Comparison of ENCODE assay signal across 10 cellular contexts in the genomic region with DNA sequence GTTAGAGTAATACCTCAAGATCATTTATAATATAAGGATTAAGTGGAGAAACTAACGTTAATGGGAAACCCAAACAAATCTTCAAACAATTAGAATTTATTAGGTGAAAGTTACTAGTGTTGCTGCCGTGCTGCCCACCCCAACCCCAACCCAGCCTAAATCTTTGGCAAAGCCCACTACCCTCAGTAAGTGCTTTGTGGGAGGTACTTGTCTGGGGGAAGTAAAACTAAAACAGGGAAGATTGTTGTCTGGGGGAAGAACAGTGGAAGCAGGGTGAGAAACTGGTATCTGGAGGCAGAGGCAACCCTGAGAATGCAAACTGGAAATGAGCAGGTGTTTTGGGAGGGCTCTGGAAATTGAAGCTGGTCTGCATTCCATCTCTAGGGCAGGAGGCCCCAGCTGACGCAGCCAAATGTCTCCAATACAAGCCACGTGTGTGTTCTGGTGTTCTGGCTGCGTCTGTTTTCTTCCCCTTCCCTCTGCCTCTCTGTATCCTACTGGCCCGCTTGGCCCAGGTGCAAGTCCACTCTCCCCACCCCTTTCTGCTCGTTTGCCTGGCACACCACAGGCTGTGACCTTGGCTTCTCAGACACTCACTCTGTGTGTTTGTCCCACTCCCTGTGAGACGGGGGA. TPM values are rescaled to one million over a fixed set of nuclear protein-coding genes. Genes with fewer than 3 reads are reported as not detected.
DNase-seq lines count a peak whose midpoint lies in the region; ATAC-seq and TF ChIP-seq lines count a peak whose summit lies in the region.
"Had no signal": no experiment of that assay in that cellular context is flagged by ENCODE, and none has a peak within 500 bp of the region (broad histone marks: within the 10 kb centered on the region; RNA-seq: fewer than 3 reads in every experiment).

No MANE protein-coding gene starts in this region.

- H3K4me1 ChIP-seq in GM23338 (ENCODE audit: insufficient read depth): peaks cover 18% of the 10 kb centered on the region
- H3K4me1 ChIP-seq in Peyer's patch: no peaks in the 10 kb centered on the region
- peaks cover 16% of the 10 kb centered on the region for H3K4me1 ChIP-seq in left ventricle myocardium inferior
- peaks cover 12 to 14% (median 12%) of the 10 kb centered on the region in 3 donors for H3K4me1 ChIP-seq in skeletal muscle tissue (ENCODE audit: control insufficient read depth in 3 of 3, insufficient read depth in 3 of 3, low read length in 3 of 3)

- H3K4me1 Mint-ChIP-seq in GM23338: peaks cover 43% of the 10 kb centered on the region
- peaks cover 6% of the 10 kb centered on the region for H3K4me1 Mint-ChIP-seq in activated CD4-positive, alpha-beta memory T cell treated with anti-CD3 and anti-CD28 coated beads for 36 hours (ENCODE audit: low read depth)

- peak overlapping the region in 2 of 3 donors; percentile 30 to 66 for H3K9ac ChIP-seq in skeletal muscle tissue (ENCODE audit: low read depth in 1 of 3, low read length in 3 of 3)

- TF ChIP-seq POLR2A in Peyer's patch (IDR thresholded peaks at IDR 0.05): no peak

- H3F3A ChIP-seq in GM23338 (replicated peaks; ENCODE audit: low read depth): peaks cover 10% of the 10 kb centered on the region

- no peak overlapping the region for H3K27ac ChIP-seq in GM23338 (ENCODE audit: low read depth)
- no peak overlapping the region for H3K27ac ChIP-seq in Peyer's patch
- H3K27ac ChIP-seq in left ventricle myocardium inferior (replicated peaks): peak overlapping the region; percentile 64
- H3K27ac ChIP-seq in skeletal muscle tissue (ENCODE audit: low read depth, low read length): peak overlapping the region; percentile 51

- H3K9me3 ChIP-seq in Peyer's patch (no peaks in the 10 kb centered on the region), left ventricle myocardium inferior (replicated peaks) (no peaks in the 10 kb centered on the region), skeletal muscle tissue (ENCODE audit: control insufficient read depth in 3 of 3, low read length in 3 of 3) (no peaks in the 10 kb centered on the region)

- CTCF ChIA-PET in HEK293T (lab: Yijun Ruan, JAX): no interaction called here
- CTCF ChIA-PET in activated CD4-positive, alpha-beta memory T cell treated with anti-CD3 and anti-CD28 coated beads for 36 hours (lab: Charles Lee): no interaction called here

- intact Hi-C loops in left ventricle myocardium inferior (cut with micrococcal nuclease): no loop called here
- intact Hi-C loops in activated CD4-positive, alpha-beta memory T cell treated with anti-CD3 and anti-CD28 coated beads for 36 hours (cut with micrococcal nuclease): no loop called here

- no peak overlapping the region for H3K4me3 Mint-ChIP-seq in GM23338
- no peak overlapping the region for H3K4me3 Mint-ChIP-seq in activated CD4-positive, alpha-beta memory T cell treated with anti-CD3 and anti-CD28 coated beads for 36 hours
- H3K4me3 Mint-ChIP-seq: CD4-positive, alpha-beta T cell had no signal

- H3K27me3 ChIP-seq in GM23338 (ENCODE audit: insufficient read depth) (no peaks in the 10 kb centered on the region), Peyer's patch (no peaks in the 10 kb centered on the region), left ventricle myocardium inferior (ENCODE audit: low read depth) (no peaks in the 10 kb centered on the region), skeletal muscle tissue (ENCODE audit: control insufficient read depth in 3 of 3, insufficient read depth in 3 of 3, low read length in 3 of 3) (no peaks in the 10 kb centered on the region)

- DNase-seq in GM23338 (ENCODE audit: low spot score): no peak
- DNase-seq in Peyer's patch: peak in 2 of 3 donors; percentile 21 to 30
- DNase-seq in left ventricle myocardium inferior: peak; percentile 47
- DNase-seq in HEK293T (ENCODE audit: extremely low spot score): no peak
- DNase-seq in activated CD4-positive, alpha-beta memory T cell treated with anti-CD3 and anti-CD28 coated beads for 36 hours: no peak
- DNase-seq: activated naive CD4-positive, alpha-beta T cell treated with Interleukin-2 at 50 U/mL for 16 hours; erythroblast had no signal

- POLR2A ChIA-PET in HEK293T (lab: Yijun Ruan, JAX): no interaction called here
- POLR2A ChIA-PET in activated CD4-positive, alpha-beta memory T cell treated with anti-CD3 and anti-CD28 coated beads for 36 hours (lab: Charles Lee): no interaction called here

- TF ChIP-seq CTCF in GM23338 (conservative IDR thresholded peaks at IDR 0.05; ENCODE audit: low read depth in 2 of 2) (no peak), Peyer's patch (IDR thresholded peaks at IDR 0.05) (no peak), left ventricle myocardium inferior (IDR thresholded peaks at IDR 0.05; ENCODE audit: borderline replicate concordance) (no peak)

- no peak overlapping the region for H3K27ac Mint-ChIP-seq in GM23338
- H3K27ac Mint-ChIP-seq in activated CD4-positive, alpha-beta memory T cell treated with anti-CD3 and anti-CD28 coated beads for 36 hours: no peak overlapping the region
- H3K27ac Mint-ChIP-seq: CD4-positive, alpha-beta T cell had no signal

- no peaks in the 10 kb centered on the region for H3K36me3 ChIP-seq in GM23338 (ENCODE audit: insufficient read depth)
- H3K36me3 ChIP-seq in Peyer's patch: no peaks in the 10 kb centered on the region
- H3K36me3 ChIP-seq in left ventricle myocardium inferior: no peaks in the 10 kb centered on the region
- H3K36me3 ChIP-seq in skeletal muscle tissue (ENCODE audit: control insufficient read depth in 3 of 3, insufficient read depth in 3 of 3, low read length in 3 of 3): peaks cover 0 to 3% (median 0%) of the 10 kb centered on the region in 3 donors

- H3K79me2 ChIP-seq in GM23338 (replicated peaks; ENCODE audit: insufficient read depth): no peaks in the 10 kb centered on the region

- peak overlapping the region; percentile 86; the same call in 1 of the 2 replicates for H2AFZ ChIP-seq in GM23338

- H3K9me2 ChIP-seq in GM23338 (ENCODE audit: insufficient read depth): no peaks in the 10 kb centered on the region

- no peaks in the 10 kb centered on the region for H3K9me3 Mint-ChIP-seq in GM23338
- H3K9me3 Mint-ChIP-seq in activated CD4-positive, alpha-beta memory T cell treated with anti-CD3 and anti-CD28 coated beads for 36 hours: no peaks in the 10 kb centered on the region
- H3K9me3 Mint-ChIP-seq: CD4-positive, alpha-beta T cell had no signal

- H3K4me3 ChIP-seq in GM23338 (no peak overlapping the region), Peyer's patch (no peak overlapping the region), left ventricle myocardium inferior (no peak overlapping the region), skeletal muscle tissue (ENCODE audit: low read length in 3 of 3) (no peak overlapping the region)

- H3K36me3 Mint-ChIP-seq in GM23338 (ENCODE audit: low read depth): no peaks in the 10 kb centered on the region
- H3K36me3 Mint-ChIP-seq in activated CD4-positive, alpha-beta memory T cell treated with anti-CD3 and anti-CD28 coated beads for 36 hours: no peaks in the 10 kb centered on the region

- H3K4me2 ChIP-seq in GM23338: no peak overlapping the region

- H3K27me3 Mint-ChIP-seq in GM23338 (ENCODE audit: insufficient read depth, low read depth, poor library complexity): peaks cover 21% of the 10 kb centered on the region
- H3K27me3 Mint-ChIP-seq in activated CD4-positive, alpha-beta memory T cell treated with anti-CD3 and anti-CD28 coated beads for 36 hours: peaks cover 3% of the 10 kb centered on the region
- H3K27me3 Mint-ChIP-seq: CD4-positive, alpha-beta T cell had no signal

- H4K20me1 ChIP-seq in GM23338 (replicated peaks; ENCODE audit: insufficient read depth): no peaks in the 10 kb centered on the region

- ATAC-seq in GM23338 (no peak), GM21786 (IDR thresholded peaks at IDR 0.05; ENCODE audit: unreplicated experiment) (no peak)

TF ChIP-seq in GM23338, 12 proteins besides CTCF, POLR2A, EP300 and RAD21 (continues in another document):
- TF ChIP-seq NANOG (IDR thresholded peaks at IDR 0.05; ENCODE audit: borderline replicate concordance): no peak

TF ChIP-seq in HEK293T, 16 proteins besides CTCF, POLR2A, EP300 and RAD21:
- TF ChIP-seq SP1 (IDR thresholded peaks at IDR 0.05) (no peak), SUZ12 (IDR thresholded peaks at IDR 0.05) (no peak)

RNA-seq across cellular contexts. Expression of a gene that starts 32.7 kb away (rescaled TPM):
- total RNA-seq in GM23338 (2014; rRNA removed; shearing (Covaris generic)): 82.0 and 82.4 TPM in 2 replicates
- polyA plus RNA-seq in GM23338 (2016; fragmentation: Nextera tagmentation; extraction: Ambion mirVana): 11.6 and 13.0 TPM in 2 replicates
- total RNA-seq in Peyer's patch (10 to 100 TPM; 28.1 to 48.2 (median 43.0) TPM), left ventricle myocardium inferior (46.7 TPM), skeletal muscle tissue (42.8 TPM)
- total RNA-seq in activated CD4-positive, alpha-beta memory T cell treated with anti-CD3 and anti-CD28 coated beads for 36 hours: 10 to 100 TPM; 32.6 to 34.2 TPM

Comparison
In these comparisons a context has a peak if more than half of its experiments do, and no peak if none do; other contexts are left out.
1. DNase-seq: peak in Peyer's patch (2 of 3) and left ventricle myocardium inferior (single experiment); none in GM23338 (single experiment), HEK293T (single experiment) and activated CD4-positive, alpha-beta memory T cell treated with anti-CD3 and anti-CD28 coated beads for 36 hours (single experiment).
2. H3K27ac ChIP-seq: peak in left ventricle myocardium inferior (single experiment) and skeletal muscle tissue (single experiment); none in GM23338 (single experiment) and Peyer's patch (0 of 4).